Comparison of ENCODE assay signal across 26 cellular contexts in the genomic region with DNA sequence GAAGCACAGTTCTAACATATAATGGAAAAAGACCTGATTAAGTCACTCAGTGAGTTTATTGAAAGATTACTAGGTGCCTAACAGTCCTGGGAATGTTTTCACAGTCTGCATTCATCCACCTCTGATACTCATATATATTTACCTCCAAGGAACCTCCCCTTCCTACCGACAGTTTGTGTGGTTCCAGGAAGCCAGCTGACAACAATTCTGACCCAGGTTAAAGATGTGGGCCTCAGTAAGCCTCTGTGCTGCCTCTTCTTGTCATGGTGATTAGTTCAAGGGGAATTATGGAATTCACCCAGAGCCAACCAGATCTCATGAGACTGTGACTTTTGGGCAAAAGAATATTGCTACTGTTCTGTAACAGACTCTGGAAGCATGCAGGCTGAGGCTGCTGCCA.
"Had no signal": no experiment of that assay in that cellular context is flagged by ENCODE, and none has a peak within 500 bp of the region (broad histone marks: within the 10 kb centered on the region; RNA-seq: fewer than 3 reads in every experiment).

No MANE protein-coding gene starts in this region.

- H3K9me3 Mint-ChIP-seq: mesothelial cell of epicardium, nephron progenitor cell had no signal

- H3K9me3 ChIP-seq: left ventricle myocardium inferior, ovary, right atrium auricular region, right lobe of liver, suprapubic skin, thoracic aorta, tibial artery, upper lobe of right lung had no signal

- ATAC-seq: natural killer cell, right lobe of liver, upper lobe of right lung had no signal

- H3K27me3 ChIP-seq: ovary, right atrium auricular region, right lobe of liver, suprapubic skin, tibial artery, upper lobe of right lung had no signal

- H3K4me1 ChIP-seq: left ventricle myocardium inferior, right atrium auricular region, right lobe of liver, suprapubic skin, tibial artery, upper lobe of right lung had no signal

- H3K27ac Mint-ChIP-seq: mesothelial cell of epicardium; naive B cell; natural killer cell; nephron progenitor cell; progenitor cell of endocrine pancreas; stimulated activated naive CD8-positive, alpha-beta T cell treated with anti-CD3 and anti-CD28 coated beads, Interleukin-15, Interleukin-2, amounts not matched to agents 100 ng/mL and 50 ng/mL, for 24 hours had no signal

- FAIRE-seq: urothelium cell line had no signal

- H3K36me3 Mint-ChIP-seq: mesothelial cell of epicardium, naive B cell, natural killer cell had no signal

- DNase-seq: hypothalamus; islet precursor cell; left ventricle myocardium inferior; mesendoderm; naive B cell; natural killer cell; nephron progenitor cell; ovary; right lobe of liver; stimulated activated CD4-positive, alpha-beta T cell treated with anti-CD3 and anti-CD28 coated beads, Interleukin-12 subunit alpha, Interleukin-12 subunit beta, amount 100 ng/mL, for 4 hours; stimulated activated CD4-positive, alpha-beta T cell treated with anti-CD3 and anti-CD28 coated beads, Interleukin-15, amount 100 ng/mL, for 24 hours; stimulated activated CD4-positive, alpha-beta T cell treated with anti-CD3 and anti-CD28 coated beads, Interleukin-2, amount 100 ng/mL, for 24 hours; stimulated activated CD4-positive, alpha-beta T cell treated with anti-CD3 and anti-CD28 coated beads, Interleukin-4, amount 100 ng/mL, for 1 hour; stimulated activated naive CD4-positive, alpha-beta T cell; tibial artery; trophoblast cell; upper lobe of right lung had no signal

- H3K36me3 ChIP-seq: left ventricle myocardium inferior, ovary, right atrium auricular region, right lobe of liver, suprapubic skin, thoracic aorta, tibial artery, upper lobe of right lung had no signal

- H3K4me3 ChIP-seq: left ventricle myocardium inferior, lung, ovary, right atrium auricular region, right lobe of liver, smooth muscle cell, suprapubic skin, thoracic aorta, tibial artery, upper lobe of right lung had no signal

- H3K4me1 Mint-ChIP-seq: naive B cell, natural killer cell, nephron progenitor cell had no signal

- H3K27me3 Mint-ChIP-seq: naive B cell; progenitor cell of endocrine pancreas; stimulated activated naive CD8-positive, alpha-beta T cell treated with anti-CD3 and anti-CD28 coated beads, Interleukin-15, Interleukin-2, amounts not matched to agents 100 ng/mL and 50 ng/mL, for 24 hours had no signal

- H3K4me2 ChIP-seq: smooth muscle cell had no signal

- H3K27ac ChIP-seq: left ventricle myocardium inferior, ovary, right atrium auricular region, right lobe of liver, suprapubic skin, thoracic aorta, tibial artery, upper lobe of right lung had no signal

- H3K4me3 Mint-ChIP-seq: mesothelial cell of epicardium; naive B cell; natural killer cell; nephron progenitor cell; stimulated activated naive CD8-positive, alpha-beta T cell treated with anti-CD3 and anti-CD28 coated beads, Interleukin-15, Interleukin-2, amounts not matched to agents 100 ng/mL and 50 ng/mL, for 24 hours had no signal
